13 cellular contexts compared by ENCODE assay signal in the genomic region with DNA sequence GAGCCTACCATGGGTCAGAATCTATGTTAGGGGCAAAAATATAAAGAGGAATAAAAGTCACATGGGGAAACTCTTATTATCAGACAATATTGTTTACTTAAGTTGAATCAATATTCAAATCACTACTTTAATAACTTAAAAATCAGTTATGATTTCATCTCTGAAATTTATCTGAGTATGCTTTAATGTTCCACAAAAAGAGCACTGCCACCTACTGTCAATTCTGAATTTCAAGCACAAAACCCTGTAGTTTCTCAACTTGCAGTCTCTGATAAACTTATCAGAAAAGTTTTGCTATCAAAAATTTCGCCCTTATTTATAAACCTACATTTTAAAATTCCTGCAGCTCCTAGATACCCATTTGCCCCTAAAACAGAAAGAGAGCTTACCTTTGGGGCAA. TPM values are rescaled to one million over a fixed set of nuclear protein-coding genes. Genes with fewer than 3 reads are reported as not detected.
DNase-seq lines count a peak whose midpoint lies in the region; FAIRE-seq and TF ChIP-seq lines count a peak whose summit lies in the region.
"Had no signal": no experiment of that assay in that cellular context is flagged by ENCODE, and none has a peak within 500 bp of the region (broad histone marks: within the 10 kb centered on the region; RNA-seq: fewer than 3 reads in every experiment).

No MANE protein-coding gene starts in this region.

- no peaks in the 10 kb centered on the region for H3K9me3 Mint-ChIP-seq in neural crest cell
- H3K9me3 Mint-ChIP-seq: stimulated activated naive B cell treated with anti-CD40 and anti-IgM and Interleukin-4, amounts not matched to agents 10 μg/mL and 1 μg/mL and 100 μg/mL, for 72 hours had no signal

- H3K36me3 ChIP-seq in Karpas-422 (ENCODE audit: insufficient read depth, low read length), result no peaks in the 10 kb centered on the region
- peaks cover 3% of the 10 kb centered on the region for H3K36me3 ChIP-seq in brain microvascular endothelial cell (replicated peaks)

- H4K20me1 ChIP-seq in Karpas-422 (ENCODE audit: insufficient read depth, low read depth, low read length), result no peaks in the 10 kb centered on the region

- H3K4me3 Mint-ChIP-seq in neural crest cell, result no peak overlapping the region
- H3K4me3 Mint-ChIP-seq: dendritic cell treated with granulocyte-macrophage colony-stimulating factor and Interleukin-4, amounts not matched to agents 40 ng/mL and 50 ng/mL, for 4 days; stimulated activated naive B cell treated with anti-CD40 and anti-IgM and Interleukin-4, amounts not matched to agents 10 μg/mL and 1 μg/mL and 100 μg/mL, for 72 hours had no signal

- no peaks in the 10 kb centered on the region for H3K79me2 ChIP-seq in Karpas-422 (ENCODE audit: low read length)

- in situ Hi-C loops in brain microvascular endothelial cell (cut with HindIII; ENCODE audit: low pct_ligation_motif_present, low sequenced_read_pairs), result no loop called here

- DNase-seq in D721Med (ENCODE audit: insufficient read length, low spot score) (no peak), Karpas-422 (peak; percentile 56), brain microvascular endothelial cell (no peak), neural crest cell (ENCODE audit: low read depth, low spot score) (no peak), NCI-H1436 treated with DMSO at 0.1 percent for 48 hours (lab: John Stamatoyannopoulos, UW) (no peak), retina (no peak), iPS-NIHi11 (ENCODE audit: low spot score) (no peak), HPDE6-E6E7 (ENCODE audit: extremely low spot score) (no peak)
- DNase-seq: activated effector memory CD4-positive, alpha-beta T cell treated with Interleukin-2 at 50 U/mL for 16 hours; SIG-M5; stimulated activated naive B cell treated with anti-CD40 and anti-IgM and Interleukin-4, amounts not matched to agents 10 μg/mL and 1 μg/mL and 100 μg/mL, for 72 hours had no signal

- H3K4me1 ChIP-seq in Karpas-422 (ENCODE audit: low read length), result no peaks in the 10 kb centered on the region

- peaks cover 17% of the 10 kb centered on the region for H3K36me3 Mint-ChIP-seq in neural crest cell (ENCODE audit: low read depth)

- no peak overlapping the region for H2AFZ ChIP-seq in Karpas-422 (ENCODE audit: low read length)

- H3K4me2 ChIP-seq in Karpas-422 (ENCODE audit: low read depth, low read length, poor library complexity, severe bottlenecking), result no peak overlapping the region

- no peaks in the 10 kb centered on the region for H3K4me1 Mint-ChIP-seq in neural crest cell
- H3K4me1 Mint-ChIP-seq: stimulated activated naive B cell treated with anti-CD40 and anti-IgM and Interleukin-4, amounts not matched to agents 10 μg/mL and 1 μg/mL and 100 μg/mL, for 72 hours had no signal

- peak; percentile 25 for TF ChIP-seq CTCF in D721Med (IDR thresholded peaks at IDR 0.05; ENCODE audit: insufficient read depth, missing control alignments)
- TF ChIP-seq CTCF in brain microvascular endothelial cell (IDR thresholded peaks at IDR 0.05; ENCODE audit: low read depth, low read length, missing control alignments), result peak; percentile 22
- peak; percentile 53 for TF ChIP-seq CTCF in neural crest cell (conservative IDR thresholded peaks at IDR 0.05)

- no peak for FAIRE-seq in D721Med (lab: Jason Lieb, UNC)
- FAIRE-seq: GM19239 had no signal

- H3K4me3 ChIP-seq in Karpas-422 (ENCODE audit: low read length), result no peak overlapping the region
- no peak overlapping the region for H3K4me3 ChIP-seq in brain microvascular endothelial cell (ENCODE audit: low read depth, low read length)

- H3K27me3 Mint-ChIP-seq in neural crest cell (ENCODE audit: low read depth), result no peaks in the 10 kb centered on the region
- H3K27me3 Mint-ChIP-seq: dendritic cell treated with granulocyte-macrophage colony-stimulating factor and Interleukin-4, amounts not matched to agents 40 ng/mL and 50 ng/mL, for 4 days; stimulated activated naive B cell treated with anti-CD40 and anti-IgM and Interleukin-4, amounts not matched to agents 10 μg/mL and 1 μg/mL and 100 μg/mL, for 72 hours had no signal

- H3K27me3 ChIP-seq in Karpas-422 (ENCODE audit: low read length) (no peaks in the 10 kb centered on the region), brain microvascular endothelial cell (replicated peaks) (no peaks in the 10 kb centered on the region)

- H3K9me2 ChIP-seq in Karpas-422 (replicated peaks; ENCODE audit: insufficient read depth, low read length), result no peaks in the 10 kb centered on the region

- H3K9ac ChIP-seq in Karpas-422 (ENCODE audit: low read length), result no peak overlapping the region

- H3K27ac ChIP-seq in Karpas-422 (ENCODE audit: low read length) (no peak overlapping the region), brain microvascular endothelial cell (no peak overlapping the region)

- no peak overlapping the region for H3K27ac Mint-ChIP-seq in neural crest cell (ENCODE audit: unreplicated experiment)
- H3K27ac Mint-ChIP-seq: dendritic cell treated with granulocyte-macrophage colony-stimulating factor and Interleukin-4, amounts not matched to agents 40 ng/mL and 50 ng/mL, for 4 days had no signal

- H3K9me3 ChIP-seq in Karpas-422 (ENCODE audit: low read length), result no peaks in the 10 kb centered on the region

RNA-seq across cellular contexts. Expression of a gene that starts 47.3 kb away (rescaled TPM):
- 0.47 and 0.71 TPM in 2 replicates for total RNA-seq in Karpas-422 (2014; rRNA removed; shearing (Covaris generic); ENCODE audit: low replicate concordance)
- total RNA-seq in neural crest cell, result 159 and 167 TPM in 2 replicates

Comparison
In these comparisons a context has a peak if more than half of its experiments do, and no peak if none do; other contexts are left out.
1. RNA of a gene that starts 47.3 kb away (total RNA-seq): 159 to 167 TPM in neural crest cell; 0.47 to 0.71 TPM in Karpas-422; every median in the first group is over 10 times any median in the second.
2. Peak in every context shown above with its lines, with median percentiles within 50 percentile points of each other: CTCF ChIP-seq.